In the genomic region with DNA sequence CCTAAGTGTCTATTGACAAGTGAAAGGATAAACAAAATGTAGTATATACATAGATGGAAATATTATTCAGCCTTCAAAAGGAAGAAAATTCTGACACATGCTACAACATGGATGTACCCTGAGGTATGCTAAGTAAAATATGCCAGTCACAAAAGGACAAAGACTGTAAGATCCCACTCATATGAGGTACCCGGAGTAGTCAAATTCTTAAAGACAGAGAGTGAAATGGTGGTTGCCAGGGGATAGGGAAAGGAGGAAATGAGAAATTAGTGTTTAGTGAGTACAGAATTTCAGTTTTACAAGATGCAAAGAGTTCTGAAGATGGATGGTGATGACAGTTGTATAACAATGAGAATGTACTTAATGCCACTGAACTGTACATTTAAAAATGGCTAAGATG, we compare ENCODE assay signal across 24 cellular contexts.
"Had no signal": no experiment of that assay in that cellular context is flagged by ENCODE, and none has a peak within 500 bp of the region (broad histone marks: within the 10 kb centered on the region; RNA-seq: fewer than 3 reads in every experiment).

No MANE protein-coding gene starts in this region.

- ATAC-seq: gastrocnemius medialis; naive thymus-derived CD8-positive, alpha-beta T cell had no signal

- H3K27ac Mint-ChIP-seq: activated CD4-positive, alpha-beta memory T cell treated with anti-CD3 and anti-CD28 coated beads, Interleukin-2, amount 10 ng/mL, durations not matched to agents 7 days and 5 days; activated naive CD8-positive, alpha-beta T cell; activated T-helper 1 cell treated with anti-CD3 and anti-CD28 coated beads, Interleukin-12 subunit alpha, Interleukin-12 subunit beta, Interleukin-2, Interleukin-4 antibody, amounts not matched to agents 30 ng/mL and 10 ng/mL and 1 ng/mL, durations not matched to agents 14 hours and 24 hours and 36 hours; endodermal cell; mesothelial cell of epicardium; naive thymus-derived CD8-positive, alpha-beta T cell; T-helper 1 cell treated with Interleukin-12 subunit alpha and Interleukin-12 subunit beta and Interleukin-4 antibody, amounts not matched to agents 30 μg/mL and 1 μg/mL, for 36 hours had no signal

- H3K36me3 Mint-ChIP-seq: activated naive CD8-positive, alpha-beta T cell had no signal

- H3K4me3 ChIP-seq: breast epithelium, dorsolateral prefrontal cortex, esophagus squamous epithelium, gastrocnemius medialis, left ventricle myocardium inferior, tibial artery had no signal

- H3K4me3 Mint-ChIP-seq: activated CD4-positive, alpha-beta memory T cell treated with anti-CD3 and anti-CD28 coated beads, Interleukin-2, amount 10 ng/mL, durations not matched to agents 7 days and 5 days; activated naive CD8-positive, alpha-beta T cell; activated T-helper 1 cell treated with anti-CD3 and anti-CD28 coated beads, Interleukin-12 subunit alpha, Interleukin-12 subunit beta, Interleukin-2, Interleukin-4 antibody, amounts not matched to agents 30 ng/mL and 10 ng/mL and 1 ng/mL, durations not matched to agents 14 hours and 24 hours and 36 hours; central memory CD8-positive, alpha-beta T cell; endodermal cell; mesothelial cell of epicardium; naive thymus-derived CD8-positive, alpha-beta T cell; T-helper 1 cell treated with Interleukin-12 subunit alpha and Interleukin-12 subunit beta and Interleukin-4 antibody, amounts not matched to agents 30 μg/mL and 1 μg/mL, for 36 hours had no signal

- H3K27me3 ChIP-seq: breast epithelium, dorsolateral prefrontal cortex, esophagus squamous epithelium, gastrocnemius medialis, tibial artery had no signal

- H3K9me3 Mint-ChIP-seq: activated CD4-positive, alpha-beta memory T cell treated with anti-CD3 and anti-CD28 coated beads, Interleukin-2, amount 10 ng/mL, durations not matched to agents 7 days and 5 days; activated T-helper 1 cell treated with anti-CD3 and anti-CD28 coated beads, Interleukin-12 subunit alpha, Interleukin-12 subunit beta, Interleukin-2, Interleukin-4 antibody, amounts not matched to agents 30 ng/mL and 10 ng/mL and 1 ng/mL, durations not matched to agents 14 hours and 24 hours and 36 hours; central memory CD8-positive, alpha-beta T cell; endodermal cell; T-helper 1 cell treated with Interleukin-12 subunit alpha and Interleukin-12 subunit beta and Interleukin-4 antibody, amounts not matched to agents 30 μg/mL and 1 μg/mL, for 36 hours had no signal

- H3K36me3 ChIP-seq: breast epithelium, esophagus squamous epithelium, gastrocnemius medialis had no signal

- DNase-seq: activated CD4-positive, alpha-beta memory T cell treated with anti-CD3 and anti-CD28 coated beads, Interleukin-2, amount 10 ng/mL, durations not matched to agents 7 days and 5 days; activated CD4-positive, alpha-beta T cell treated with anti-CD3 and anti-CD28 coated beads for 48 hours; activated CD4-positive, CD25-positive, alpha-beta regulatory T cell; activated gamma-delta T cell treated with Interleukin-2 at 50 U/mL for 16 hours; dorsolateral prefrontal cortex; endodermal cell; esophagus squamous epithelium; gastrocnemius medialis; hippocampal formation; left ventricle myocardium inferior; naive thymus-derived CD8-positive, alpha-beta T cell; retina; stimulated activated CD4-positive, alpha-beta T cell treated with anti-CD3 and anti-CD28 coated beads, Interleukin-2, amount 100 ng/mL, for 48 hours; stimulated activated CD8-positive, alpha-beta memory T cell treated with anti-CD3 and anti-CD28 coated beads, Interleukin-4, amount 100 ng/mL, for 48 hours; stimulated activated naive CD4-positive, alpha-beta T cell treated with Interleukin-2 at 50 U/mL for 16 hours; substantia nigra; T1000; tibial artery had no signal

- H3K27ac ChIP-seq: breast epithelium, dorsolateral prefrontal cortex, esophagus squamous epithelium, gastrocnemius medialis, left ventricle myocardium inferior, tibial artery had no signal

- H3K4me1 Mint-ChIP-seq: central memory CD8-positive, alpha-beta T cell; endodermal cell; naive thymus-derived CD8-positive, alpha-beta T cell had no signal

- H3K9me3 ChIP-seq: breast epithelium, gastrocnemius medialis, tibial artery had no signal
